In genomic region chr2:199682001-199682400, GRCh38 we compare ENCODE assay signal across 31 cellular contexts.
"Had no signal": no experiment of that assay in that cellular context is flagged by ENCODE, and none has a peak within 500 bp of the region (broad histone marks: within the 10 kb centered on the region; RNA-seq: fewer than 3 reads in every experiment).

No MANE protein-coding gene starts in this region.

- H3K27me3 Mint-ChIP-seq: dendritic cell treated with granulocyte-macrophage colony-stimulating factor and Interleukin-4, amounts not matched to agents 40 ng/mL and 50 ng/mL, for 4 days had no signal

- DNase-seq: colonic mucosa; effector CD8-positive, alpha-beta T cell; endodermal cell; foreskin melanocyte; glutamatergic neuron; heart right ventricle; hypothalamus; immature natural killer cell; islet precursor cell; kidney glomerular epithelial cell; naive B cell; stimulated activated CD4-positive, alpha-beta T cell treated with anti-CD3 and anti-CD28 coated beads, Interleukin-12 subunit alpha, Interleukin-12 subunit beta, amount 100 ng/mL, for 4 hours; stimulated activated CD4-positive, alpha-beta T cell treated with anti-CD3 and anti-CD28 coated beads, Interleukin-1b, Interleukin-23, amount 100 ng/mL, for 48 hours; stimulated activated CD4-positive, alpha-beta T cell treated with anti-CD3 and anti-CD28 coated beads, Interleukin-4, amount 100 ng/mL, for 1 hour; stimulated activated CD8-positive, alpha-beta memory T cell treated with anti-CD3 and anti-CD28 coated beads, Interleukin-4, amount 100 ng/mL, for 48 hours; stimulated activated naive CD4-positive, alpha-beta T cell; stimulated activated naive CD8-positive, alpha-beta T cell treated with anti-CD3 and anti-CD28 coated beads, Interleukin-15, amount 100 ng/mL, for 72 hours; transverse colon had no signal

- H3K4me2 ChIP-seq: neural progenitor cell, smooth muscle cell had no signal

- H3K36me3 Mint-ChIP-seq: immature natural killer cell, memory B cell, naive B cell, neural progenitor cell had no signal

- H3K4me3 ChIP-seq: colonic mucosa, esophagus muscularis mucosa, heart right ventricle, lung, neural progenitor cell, prostate gland, right atrium auricular region, smooth muscle cell, suprapubic skin, transverse colon, vagina had no signal

- H3K4me3 Mint-ChIP-seq: dendritic cell treated with granulocyte-macrophage colony-stimulating factor and Interleukin-4, amounts not matched to agents 40 ng/mL and 50 ng/mL, for 4 days; endodermal cell; immature natural killer cell; memory B cell; naive B cell; nephron; neural progenitor cell; stimulated activated naive CD8-positive, alpha-beta T cell treated with anti-CD3 and anti-CD28 coated beads, Interleukin-15, amount 100 ng/mL, for 72 hours had no signal

- H3K27ac Mint-ChIP-seq: dendritic cell treated with granulocyte-macrophage colony-stimulating factor and Interleukin-4, amounts not matched to agents 40 ng/mL and 50 ng/mL, for 4 days; endodermal cell; immature natural killer cell; memory B cell; naive B cell; nephron; neural progenitor cell; stimulated activated naive CD8-positive, alpha-beta T cell treated with anti-CD3 and anti-CD28 coated beads, Interleukin-15, amount 100 ng/mL, for 72 hours had no signal

- H3K27ac ChIP-seq: colonic mucosa, epithelial cell of prostate, esophagus muscularis mucosa, heart right ventricle, neural progenitor cell, prostate gland, right atrium auricular region, suprapubic skin, transverse colon, vagina had no signal

- H3K9ac ChIP-seq: neural progenitor cell had no signal

- H3K9me3 ChIP-seq: colonic mucosa, esophagus muscularis mucosa, heart right ventricle, prostate gland, right atrium auricular region, suprapubic skin, transverse colon, vagina had no signal

- H3K4me1 ChIP-seq: colonic mucosa, esophagus muscularis mucosa, heart right ventricle, prostate gland, right atrium auricular region, suprapubic skin, vagina had no signal

- H3K36me3 ChIP-seq: colonic mucosa, esophagus muscularis mucosa, heart right ventricle, neural progenitor cell, prostate gland, right atrium auricular region, suprapubic skin, transverse colon, vagina had no signal

- H3K27me3 ChIP-seq: colonic mucosa, esophagus muscularis mucosa, heart right ventricle, neural progenitor cell, right atrium auricular region, suprapubic skin, transverse colon, vagina had no signal

- H2AFZ ChIP-seq: neural progenitor cell had no signal

- H3K9me3 Mint-ChIP-seq: dendritic cell treated with granulocyte-macrophage colony-stimulating factor and Interleukin-4, amounts not matched to agents 40 ng/mL and 50 ng/mL, for 4 days; endodermal cell; immature natural killer cell; memory B cell; naive B cell; nephron; neural progenitor cell; stimulated activated naive CD8-positive, alpha-beta T cell treated with anti-CD3 and anti-CD28 coated beads, Interleukin-15, amount 100 ng/mL, for 72 hours had no signal

- ATAC-seq: heart right ventricle; sciatic nerve; stimulated activated naive CD8-positive, alpha-beta T cell treated with anti-CD3 and anti-CD28 coated beads, Interleukin-15, amount 100 ng/mL, for 72 hours had no signal

- H3K4me1 Mint-ChIP-seq: endodermal cell, immature natural killer cell, naive B cell, nephron, neural progenitor cell had no signal
